In the genomic region with DNA sequence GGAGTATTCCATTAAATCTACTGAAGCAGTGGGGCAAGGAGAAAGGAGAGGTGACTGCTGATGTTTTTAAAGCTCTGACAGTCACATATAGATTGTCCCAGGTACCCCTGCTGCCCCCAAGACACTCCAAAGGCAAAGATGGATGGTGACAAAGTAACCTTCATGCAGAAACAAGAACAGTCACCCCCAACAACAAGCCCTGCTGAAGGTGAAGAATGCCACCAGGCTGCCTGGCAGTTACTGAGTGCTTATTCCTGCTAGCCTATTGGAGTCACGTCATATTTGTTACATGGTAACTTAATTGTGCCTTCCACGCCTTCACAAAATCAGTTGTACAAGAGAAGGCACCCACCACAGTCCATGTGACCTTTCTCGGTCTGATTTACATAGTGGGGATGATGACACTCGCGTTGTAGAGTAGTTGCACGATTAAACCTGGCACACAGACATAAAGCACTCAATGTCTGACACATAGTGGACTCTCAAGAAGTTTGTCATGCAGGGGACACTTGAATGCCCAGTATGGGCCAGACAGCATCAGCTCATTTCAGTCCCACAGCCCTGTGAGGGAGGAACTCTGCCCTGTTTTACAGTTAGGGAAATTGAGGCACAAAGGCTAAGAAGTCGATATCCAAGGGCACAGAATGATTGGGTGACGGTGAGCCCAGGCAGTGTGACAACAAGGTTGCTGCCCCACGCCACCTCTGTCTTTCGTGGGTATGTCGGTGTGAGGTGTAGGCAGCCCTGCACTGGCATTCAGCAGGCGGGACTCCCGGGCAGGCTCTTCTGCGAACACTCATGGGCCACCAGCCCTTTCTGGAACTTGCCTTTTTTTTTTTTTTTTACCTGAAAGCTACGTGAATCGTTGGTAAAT, we compare ENCODE assay signal across 8 cellular contexts.
DNase-seq lines count a peak whose midpoint lies in the region; ATAC-seq lines count a peak whose summit lies in the region.

No MANE protein-coding gene starts in this region.

- H3K4me1 Mint-ChIP-seq in activated T-cell treated with anti-CD3 and anti-CD28 coated beads, Interleukin-2, amount 50 U/mL, for 24 hours (ENCODE audit: low read depth) = peaks cover 49% of the 10 kb centered on the region

- peak; percentile 75 for DNase-seq in activated T-cell treated with anti-CD3 and anti-CD28 coated beads, Interleukin-2, amount 50 U/mL, for 24 hours
- peak; percentile 25 to 37 for DNase-seq in stimulated activated CD4-positive, alpha-beta T cell treated with anti-CD3 and anti-CD28 coated beads, Interleukin-1b, Interleukin-23, amount 100 ng/mL, for 4 hours (ENCODE audit: low read depth in 2 of 2)
- DNase-seq in Ammon's horn (ENCODE audit: low spot score) (no peak), SIG-M5 (lab: John Stamatoyannopoulos, UW) (no peak)

- peak overlapping the region; percentile 92 for H3K27ac Mint-ChIP-seq in activated T-cell treated with anti-CD3 and anti-CD28 coated beads, Interleukin-2, amount 50 U/mL, for 24 hours

- no peaks in the 10 kb centered on the region for H3K27me3 Mint-ChIP-seq in activated T-cell treated with anti-CD3 and anti-CD28 coated beads, Interleukin-2, amount 50 U/mL, for 24 hours

- H3K36me3 Mint-ChIP-seq in activated T-cell treated with anti-CD3 and anti-CD28 coated beads, Interleukin-2, amount 50 U/mL, for 24 hours (ENCODE audit: low read depth) = peaks cover 37% of the 10 kb centered on the region

- ATAC-seq in GM18873 (IDR thresholded peaks at IDR 0.05; ENCODE audit: low FRiP score, unreplicated experiment) (peak; percentile 22), HG03045 (IDR thresholded peaks at IDR 0.05; ENCODE audit: unreplicated experiment) (peak; percentile 11), HG03457 (IDR thresholded peaks at IDR 0.05; ENCODE audit: unreplicated experiment) (no peak), GM21737 (IDR thresholded peaks at IDR 0.05; ENCODE audit: unreplicated experiment) (no peak)

- H3K9me3 Mint-ChIP-seq in activated T-cell treated with anti-CD3 and anti-CD28 coated beads, Interleukin-2, amount 50 U/mL, for 24 hours = no peaks in the 10 kb centered on the region

- peak overlapping the region; percentile 11 for H3K4me3 Mint-ChIP-seq in activated T-cell treated with anti-CD3 and anti-CD28 coated beads, Interleukin-2, amount 50 U/mL, for 24 hours

Comparison
In these comparisons a context has a peak if more than half of its experiments do, and no peak if none do; other contexts are left out.
1. ATAC-seq: peak in GM18873 (single experiment) and HG03045 (single experiment); none in HG03457 (single experiment) and GM21737 (single experiment).
2. DNase-seq: peak in activated T-cell treated with anti-CD3 and anti-CD28 coated beads, Interleukin-2, amount 50 U/mL, for 24 hours (single experiment) and stimulated activated CD4-positive, alpha-beta T cell treated with anti-CD3 and anti-CD28 coated beads, Interleukin-1b, Interleukin-23, amount 100 ng/mL, for 4 hours (2 of 2); none in Ammon's horn (single experiment) and SIG-M5 (single experiment).